11 cellular contexts compared by ENCODE assay signal in genomic region chr3:152283492-152284381, GRCh38. TPM values are rescaled to one million over a fixed set of nuclear protein-coding genes. Genes with fewer than 3 reads are reported as not detected.
DNase-seq lines count a peak whose midpoint lies in the region; ATAC-seq and TF ChIP-seq lines count a peak whose summit lies in the region.
"Had no signal": no experiment of that assay in that cellular context is flagged by ENCODE, and none has a peak within 500 bp of the region (broad histone marks: within the 10 kb centered on the region; RNA-seq: fewer than 3 reads in every experiment).

No MANE protein-coding gene starts in this region.

- no peak overlapping the region for H2AFZ ChIP-seq in OCI-LY3 (ENCODE audit: low read depth, low read length)

- CTCF ChIA-PET in activated naive CD4-positive, alpha-beta T cell treated with anti-CD3 and anti-CD28 coated beads for 36 hours (lab: Charles Lee) = interaction anchor here (0.7 to 2.0 kb wide), 4 partner anchors 12 to 189 kb away, joined by 3 to 6 read pairs (median 4); no protein-coding TSS in a partner anchor

- no peaks in the 10 kb centered on the region for H3K27me3 ChIP-seq in OCI-LY3 (ENCODE audit: low read depth, low read length)
- no peaks in the 10 kb centered on the region for H3K27me3 ChIP-seq in left ventricle myocardium inferior (ENCODE audit: low read depth)
- H3K27me3 ChIP-seq in thoracic aorta (replicated peaks; ENCODE audit: insufficient read depth) = no peaks in the 10 kb centered on the region
- H3K27me3 ChIP-seq: testis had no signal

- H3K27ac ChIP-seq in OCI-LY3 (ENCODE audit: low read length) (peak overlapping the region; percentile 7; the same call in 1 of the 2 replicates), left ventricle myocardium inferior (replicated peaks) (peak overlapping the region; percentile 99), thoracic aorta (peak overlapping the region; percentile 41 to 50)
- H3K27ac ChIP-seq: C4-2B, testis had no signal

- H3K36me3 ChIP-seq in OCI-LY3 (replicated peaks; ENCODE audit: low read depth, low read length) (no peaks in the 10 kb centered on the region), left ventricle myocardium inferior (no peaks in the 10 kb centered on the region), thoracic aorta (no peaks in the 10 kb centered on the region)

- H3K27ac Mint-ChIP-seq in activated naive CD4-positive, alpha-beta T cell treated with anti-CD3 and anti-CD28 coated beads for 36 hours = peak overlapping the region; percentile 46
- no peak overlapping the region for H3K27ac Mint-ChIP-seq in nephron progenitor cell

- no peak for ATAC-seq in thoracic aorta (ENCODE audit: insufficient number of reproducible peaks, low FRiP score, low read depth)

- no peaks in the 10 kb centered on the region for H3K9me3 Mint-ChIP-seq in activated naive CD4-positive, alpha-beta T cell treated with anti-CD3 and anti-CD28 coated beads for 36 hours
- no peaks in the 10 kb centered on the region for H3K9me3 Mint-ChIP-seq in nephron progenitor cell

- peaks cover 93% of the 10 kb centered on the region for H4K20me1 ChIP-seq in OCI-LY3 (ENCODE audit: insufficient read depth, low read length)

- H3K4me2 ChIP-seq in OCI-LY3 (ENCODE audit: low read length) = peak overlapping the region; percentile 44

- H3K4me3 Mint-ChIP-seq in activated naive CD4-positive, alpha-beta T cell treated with anti-CD3 and anti-CD28 coated beads for 36 hours = peak overlapping the region; percentile 64
- no peak overlapping the region for H3K4me3 Mint-ChIP-seq in nephron progenitor cell

- no peak for DNase-seq in activated naive CD4-positive, alpha-beta T cell treated with anti-CD3 and anti-CD28 coated beads for 36 hours
- DNase-seq in activated naive CD4-positive, alpha-beta T cell (lab: John Stamatoyannopoulos, UW) = no peak
- DNase-seq in left ventricle myocardium inferior = no peak
- DNase-seq in thoracic aorta (ENCODE audit: low spot score) = no peak
- DNase-seq in nephron progenitor cell = no peak
- DNase-seq in activated CD4-positive, CD25-positive, alpha-beta regulatory T cell (lab: John Stamatoyannopoulos, UW) = no peak
- DNase-seq in activated CD4-positive, alpha-beta T cell treated with anti-CD3 and anti-CD28 coated beads for 4 hours = no peak
- DNase-seq: foreskin melanocyte, testis had no signal

- no peak for TF ChIP-seq CTCF in OCI-LY3 (IDR thresholded peaks at IDR 0.05; ENCODE audit: low read depth, low read length)
- TF ChIP-seq CTCF in left ventricle myocardium inferior (IDR thresholded peaks at IDR 0.05; ENCODE audit: borderline replicate concordance) = no peak
- TF ChIP-seq CTCF in thoracic aorta (IDR thresholded peaks at IDR 0.05) = no peak
- no peak for TF ChIP-seq CTCF in nephron progenitor cell (IDR thresholded peaks at IDR 0.05)

- H3K79me2 ChIP-seq in OCI-LY3 (ENCODE audit: low read length) = peaks cover 97% of the 10 kb centered on the region

- no peaks in the 10 kb centered on the region for H3K27me3 Mint-ChIP-seq in activated naive CD4-positive, alpha-beta T cell treated with anti-CD3 and anti-CD28 coated beads for 36 hours (ENCODE audit: low read depth)
- H3K27me3 Mint-ChIP-seq in nephron progenitor cell (ENCODE audit: low read depth, poor library complexity) = no peaks in the 10 kb centered on the region

- peaks cover 81% of the 10 kb centered on the region for H3K4me1 Mint-ChIP-seq in activated naive CD4-positive, alpha-beta T cell treated with anti-CD3 and anti-CD28 coated beads for 36 hours (ENCODE audit: low read depth)
- no peaks in the 10 kb centered on the region for H3K4me1 Mint-ChIP-seq in nephron progenitor cell

- intact Hi-C loops in activated naive CD4-positive, alpha-beta T cell treated with anti-CD3 and anti-CD28 coated beads for 36 hours (cut with micrococcal nuclease) = loop anchor here (2.0 kb wide), 1 partner anchor 17 kb away; no protein-coding TSS in a partner anchor
- intact Hi-C loops in left ventricle myocardium inferior (cut with micrococcal nuclease) = no loop called here

- peaks cover 31% of the 10 kb centered on the region for H3K36me3 Mint-ChIP-seq in activated naive CD4-positive, alpha-beta T cell treated with anti-CD3 and anti-CD28 coated beads for 36 hours (ENCODE audit: low read depth)
- H3K36me3 Mint-ChIP-seq in nephron progenitor cell (ENCODE audit: low read depth) = no peaks in the 10 kb centered on the region

- H3K4me3 ChIP-seq in OCI-LY3 (ENCODE audit: low read length) (no peak overlapping the region), left ventricle myocardium inferior (peak overlapping the region; percentile 26), thoracic aorta (peak overlapping the region; percentile 44)
- H3K4me3 ChIP-seq: testis had no signal

- H3K9me3 ChIP-seq in OCI-LY3 (ENCODE audit: insufficient read depth, low read length) (no peaks in the 10 kb centered on the region), left ventricle myocardium inferior (replicated peaks) (no peaks in the 10 kb centered on the region), thoracic aorta (no peaks in the 10 kb centered on the region)
- H3K9me3 ChIP-seq: testis had no signal

- H3K9ac ChIP-seq in OCI-LY3 (ENCODE audit: low read length) = no peak overlapping the region

- H3K4me1 ChIP-seq in OCI-LY3 (ENCODE audit: low read length) (peaks cover 50% of the 10 kb centered on the region), left ventricle myocardium inferior (peaks cover 96% of the 10 kb centered on the region), thoracic aorta (ENCODE audit: control insufficient read depth in 1 of 2, low read depth in 2 of 2) (peaks cover 76 to 89% of the 10 kb centered on the region in 2 donors)

RNA-seq across cellular contexts. Expression of gene MBNL1, which starts 15.0 kb away (rescaled TPM):
- 100 to 1,000 TPM; 387 to 391 TPM for total RNA-seq in activated naive CD4-positive, alpha-beta T cell treated with anti-CD3 and anti-CD28 coated beads for 36 hours
- 172 TPM for total RNA-seq in left ventricle myocardium inferior
- 1,000 to 10,000 TPM in 1 of 2 donors, 100 to 1,000 TPM in 1; 783 to 1,062 TPM for total RNA-seq in thoracic aorta

Comparison
In these comparisons a context has a peak if more than half of its experiments do, and no peak if none do; other contexts are left out.
1. H3K27ac ChIP-seq: peak in every context shown above with its lines; median percentile 99 in left ventricle myocardium inferior; 46 in thoracic aorta; 7 in OCI-LY3.